In genomic region chr18:74505776-74506175, GRCh38 we compare ENCODE assay signal across 25 cellular contexts. TPM values are rescaled to one million over a fixed set of nuclear protein-coding genes. Genes with fewer than 3 reads are reported as not detected.
"Had no signal": no experiment of that assay in that cellular context is flagged by ENCODE, and none has a peak within 500 bp of the region (broad histone marks: within the 10 kb centered on the region; RNA-seq: fewer than 3 reads in every experiment).

No MANE protein-coding gene starts in this region.

- H3K9me3 ChIP-seq: left ventricle myocardium inferior, testis, upper lobe of right lung had no signal

- H3K27ac Mint-ChIP-seq: progenitor cell of endocrine pancreas, T-helper 17 cell had no signal

- H3K4me3 ChIP-seq: cardiac muscle cell, left ventricle myocardium inferior, skin epidermis, testis, upper lobe of right lung had no signal

- H3K27me3 ChIP-seq: cardiac muscle cell, foreskin keratinocyte, testis, upper lobe of right lung had no signal

- H3K9me3 Mint-ChIP-seq: activated naive CD8-positive, alpha-beta T cell treated with anti-CD3 and anti-CD28 coated beads, Interleukin-2, amount 10 ng/mL, durations not matched to agents 7 days and 5 days; neural crest cell; stimulated activated naive CD8-positive, alpha-beta T cell treated with anti-CD3 and anti-CD28 coated beads, Interleukin-15, amount 100 ng/mL, for 72 hours had no signal

- H3K4me3 Mint-ChIP-seq: activated naive CD8-positive, alpha-beta T cell treated with anti-CD3 and anti-CD28 coated beads, Interleukin-2, amount 10 ng/mL, durations not matched to agents 7 days and 5 days; neural crest cell; stimulated activated naive CD8-positive, alpha-beta T cell treated with anti-CD3 and anti-CD28 coated beads, Interleukin-15, amount 100 ng/mL, for 72 hours; T-helper 17 cell had no signal

- H3K27me3 Mint-ChIP-seq: activated naive CD8-positive, alpha-beta T cell treated with anti-CD3 and anti-CD28 coated beads, Interleukin-2, amount 10 ng/mL, durations not matched to agents 7 days and 5 days; progenitor cell of endocrine pancreas; stimulated activated naive CD8-positive, alpha-beta T cell treated with anti-CD3 and anti-CD28 coated beads, Interleukin-15, amount 100 ng/mL, for 72 hours; T-helper 17 cell had no signal

- ATAC-seq: foreskin keratinocyte; stimulated activated naive CD8-positive, alpha-beta T cell treated with anti-CD3 and anti-CD28 coated beads, Interleukin-15, amount 100 ng/mL, for 72 hours; T-helper 17 cell; upper lobe of right lung had no signal

- DNase-seq: activated CD4-positive, alpha-beta T cell treated with anti-CD3 and anti-CD28 coated beads, Interleukin-2, amount 50 U/mL, for 48 hours; activated gamma-delta T cell; activated naive CD8-positive, alpha-beta T cell treated with anti-CD3 and anti-CD28 coated beads, Interleukin-2, amount 10 ng/mL, durations not matched to agents 7 days and 5 days; activated T-cell treated with anti-CD3 and anti-CD28 coated beads, Interleukin-2, amount 50 U/mL, for 48 hours; amygdala; foreskin keratinocyte; hippocampal formation; left ventricle myocardium inferior; mammary epithelial cell; stimulated activated CD4-positive, alpha-beta T cell treated with anti-CD3 and anti-CD28 coated beads, Interleukin-4, amount 100 ng/mL, for 1 hour; stimulated activated naive CD8-positive, alpha-beta T cell treated with anti-CD3 and anti-CD28 coated beads, Interleukin-15, amount 100 ng/mL, for 72 hours; T-helper 17 cell; testis; upper lobe of right lung; WERI-Rb-1 had no signal

- H3K27ac ChIP-seq: cardiac muscle cell, foreskin keratinocyte, left ventricle myocardium inferior, testis, upper lobe of right lung had no signal

- H3K4me1 Mint-ChIP-seq: neural crest cell had no signal

RNA-seq across cellular contexts. Expression of gene CNDP1, which starts 28.5 kb away (rescaled TPM):
- total RNA-seq: activated naive CD8-positive, alpha-beta T cell treated with anti-CD3 and anti-CD28 coated beads, Interleukin-2, amount 10 ng/mL, durations not matched to agents 7 days and 5 days; cardiac muscle cell; epithelial cell of proximal tubule; fibroblast of lung; foreskin keratinocyte; left ventricle myocardium inferior; myocyte; osteoblast; upper lobe of right lung had no signal
- polyA plus RNA-seq: cardiac muscle cell, fibroblast of lung, foreskin keratinocyte, keratinocyte, mammary epithelial cell had no signal

RNA-seq across cellular contexts. Expression of gene DIPK1C, which starts 48.7 kb away (rescaled TPM):
- total RNA-seq: activated naive CD8-positive, alpha-beta T cell treated with anti-CD3 and anti-CD28 coated beads, Interleukin-2, amount 10 ng/mL, durations not matched to agents 7 days and 5 days; cardiac muscle cell; chondrocyte; epithelial cell of proximal tubule; fibroblast of lung; foreskin keratinocyte; mammary epithelial cell; myocyte; neural crest cell; osteoblast; progenitor cell of endocrine pancreas; T-helper 17 cell; upper lobe of right lung had no signal
- polyA plus RNA-seq: cardiac muscle cell, fibroblast of lung, foreskin keratinocyte, keratinocyte, mammary epithelial cell had no signal
